In the genomic region with DNA sequence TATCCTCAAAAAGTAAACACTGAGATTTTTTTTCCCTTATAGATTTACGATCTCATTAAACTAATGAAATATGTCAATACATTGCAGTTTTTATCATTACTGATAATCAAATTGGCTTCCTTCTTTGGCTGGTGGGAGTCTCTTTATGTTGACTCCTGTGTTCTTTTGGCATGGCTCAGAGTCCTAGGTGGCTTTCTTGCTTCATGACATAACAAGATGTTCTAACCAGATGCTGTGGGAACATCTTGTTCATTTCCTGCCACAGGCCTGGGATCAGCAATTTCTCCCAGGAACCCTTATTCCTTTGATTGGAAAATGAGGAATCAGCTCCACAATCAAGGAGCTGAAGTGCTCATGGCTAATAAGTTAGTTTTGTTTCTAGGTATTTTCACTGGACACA, we compare ENCODE assay signal across 33 cellular contexts. TPM values are rescaled to one million over a fixed set of nuclear protein-coding genes. Genes with fewer than 3 reads are reported as not detected.
"Had no signal": no experiment of that assay in that cellular context is flagged by ENCODE, and none has a peak within 500 bp of the region (broad histone marks: within the 10 kb centered on the region; RNA-seq: fewer than 3 reads in every experiment).

No MANE protein-coding gene starts in this region.

- H3K4me1 Mint-ChIP-seq: activated B cell treated with CpG ODN at 0.5 μM for 24 hours, brain had no signal

- DNase-seq: activated B cell treated with CpG ODN at 0.5 μM for 24 hours; activated CD4-positive, alpha-beta T cell treated with anti-CD3 and anti-CD28 coated beads for 48 hours; activated CD4-positive, alpha-beta T cell treated with anti-CD3 and anti-CD28 coated beads, Interleukin-2, amount 50 U/mL, for 1 hour; activated CD4-positive, alpha-beta T cell treated with anti-CD3 and anti-CD28 coated beads, Interleukin-2, amount 50 U/mL, for 48 hours; activated CD8-positive, alpha-beta memory T cell treated with anti-CD3 and anti-CD28 coated beads for 24 hours; activated CD8-positive, alpha-beta T cell treated with anti-CD3 and anti-CD28 coated beads for 36 hours; activated effector memory CD4-positive, alpha-beta T cell treated with Interleukin-2 at 50 U/mL for 16 hours; activated gamma-delta T cell treated with Interleukin-2 at 50 U/mL for 16 hours; activated naive CD4-positive, alpha-beta T cell treated with anti-CD3 and anti-CD28 coated beads, Interleukin-2, amount 50 U/mL, for 16 hours; activated naive CD4-positive, alpha-beta T cell treated with Interleukin-2 at 50 U/mL for 16 hours; activated T-cell treated with anti-CD3 and anti-CD28 coated beads, Interleukin-2, amount 50 U/mL, for 4 hours; dermis blood vessel endothelial cell; effector CD4-positive, alpha-beta T cell; effector memory CD8-positive, alpha-beta T cell; erythroblast; foreskin keratinocyte; T-helper 1 cell; T-helper 17 cell; T1000; WERI-Rb-1 had no signal

- H3K4me3 Mint-ChIP-seq: activated B cell treated with CpG ODN at 0.5 μM for 24 hours; activated CD8-positive, alpha-beta T cell treated with anti-CD3 and anti-CD28 coated beads for 36 hours; activated naive CD8-positive, alpha-beta T cell; activated T-cell treated with anti-CD3 and anti-CD28 coated beads, Interleukin-2, amount 50 U/mL, for 4 hours; activated T-helper 17 cell treated with anti-CD3 and anti-CD28 coated beads, Interleukin-2, amount 50 U/mL, for 72 hours; brain; central memory CD8-positive, alpha-beta T cell; effector memory CD8-positive, alpha-beta T cell; T-helper 17 cell; T-helper 2 cell treated with Interferon-gamma antibody and Interleukin-4, amounts not matched to agents 5 μg/mL and 100 μg/mL, for 36 hours had no signal

- H3K27ac ChIP-seq: ascending aorta, breast epithelium, cardiac muscle cell, coronary artery, esophagus muscularis mucosa, foreskin keratinocyte, WERI-Rb-1 had no signal

- H3K27me3 Mint-ChIP-seq: activated naive CD8-positive, alpha-beta T cell; activated T-helper 17 cell treated with anti-CD3 and anti-CD28 coated beads, Interleukin-2, amount 50 U/mL, for 72 hours; central memory CD8-positive, alpha-beta T cell; effector memory CD8-positive, alpha-beta T cell; T-helper 17 cell had no signal

- ATAC-seq: activated CD4-positive, CD25-positive, alpha-beta regulatory T cell treated with anti-CD3 and anti-CD28 coated beads, Interleukin-2, amount 50 U/mL, for 24 hours; activated CD8-positive, alpha-beta T cell treated with anti-CD3 and anti-CD28 coated beads for 36 hours; activated T-cell treated with anti-CD3 and anti-CD28 coated beads, Interleukin-2, amount 50 U/mL, for 4 hours; activated T-helper 17 cell treated with anti-CD3 and anti-CD28 coated beads, Interleukin-2, amount 50 U/mL, for 72 hours; effector memory CD8-positive, alpha-beta T cell; foreskin keratinocyte; gastroesophageal sphincter; T-helper 17 cell had no signal

- H3K4me3 ChIP-seq: ascending aorta, breast epithelium, cardiac muscle cell, coronary artery, esophagus muscularis mucosa, gastroesophageal sphincter had no signal

- H3K36me3 Mint-ChIP-seq: activated naive CD8-positive, alpha-beta T cell; brain had no signal

- H3K9me3 ChIP-seq: ascending aorta, breast epithelium, esophagus muscularis mucosa, gastroesophageal sphincter had no signal

- H3K27ac Mint-ChIP-seq: activated B cell treated with CpG ODN at 0.5 μM for 24 hours; activated CD8-positive, alpha-beta T cell treated with anti-CD3 and anti-CD28 coated beads for 36 hours; activated naive CD8-positive, alpha-beta T cell; activated T-helper 17 cell treated with anti-CD3 and anti-CD28 coated beads, Interleukin-2, amount 50 U/mL, for 72 hours; brain; effector memory CD8-positive, alpha-beta T cell; T-helper 17 cell; T-helper 2 cell treated with Interferon-gamma antibody and Interleukin-4, amounts not matched to agents 5 μg/mL and 100 μg/mL, for 36 hours had no signal

- H3K27me3 ChIP-seq: ascending aorta, breast epithelium, cardiac muscle cell, foreskin keratinocyte had no signal

- H3K4me1 ChIP-seq: ascending aorta, breast epithelium, esophagus muscularis mucosa, foreskin keratinocyte, gastroesophageal sphincter had no signal

- H3K36me3 ChIP-seq: ascending aorta, breast epithelium, cardiac muscle cell, esophagus muscularis mucosa, gastroesophageal sphincter, WERI-Rb-1 had no signal

- H3K9me3 Mint-ChIP-seq: activated B cell treated with CpG ODN at 0.5 μM for 24 hours; activated CD8-positive, alpha-beta T cell treated with anti-CD3 and anti-CD28 coated beads for 36 hours; activated T-cell treated with anti-CD3 and anti-CD28 coated beads, Interleukin-2, amount 50 U/mL, for 4 hours; activated T-helper 17 cell treated with anti-CD3 and anti-CD28 coated beads, Interleukin-2, amount 50 U/mL, for 72 hours; central memory CD8-positive, alpha-beta T cell; effector memory CD8-positive, alpha-beta T cell; T-helper 2 cell treated with Interferon-gamma antibody and Interleukin-4, amounts not matched to agents 5 μg/mL and 100 μg/mL, for 36 hours had no signal

RNA-seq across cellular contexts. Expression of a gene that starts 13.2 kb away (rescaled TPM):
- total RNA-seq: activated B cell treated with CpG ODN at 0.5 μM for 24 hours, ascending aorta, cardiac muscle cell, cerebellum, dermis blood vessel endothelial cell, esophagus muscularis mucosa had no signal
- polyA plus RNA-seq: cardiac muscle cell had no signal

RNA-seq across cellular contexts. Expression of a gene that starts 15.8 kb away (rescaled TPM):
- total RNA-seq: activated B cell treated with CpG ODN at 0.5 μM for 24 hours, ascending aorta, cardiac muscle cell, cerebellum, dermis blood vessel endothelial cell, esophagus muscularis mucosa, foreskin keratinocyte, gastroesophageal sphincter, T-helper 17 cell had no signal
- polyA plus RNA-seq: cardiac muscle cell, foreskin keratinocyte had no signal

RNA-seq across cellular contexts. Expression of a gene that starts 30.8 kb away (rescaled TPM):
- total RNA-seq: cardiac muscle cell, foreskin keratinocyte had no signal
- polyA plus RNA-seq: cardiac muscle cell, foreskin keratinocyte had no signal
